ENCODE assay signal across 16 cellular contexts in genomic region chr22:27195516-27195915, GRCh38.
DNase-seq lines count a peak whose midpoint lies in the region; ATAC-seq and TF ChIP-seq lines count a peak whose summit lies in the region.
"Had no signal": no experiment of that assay in that cellular context is flagged by ENCODE, and none has a peak within 500 bp of the region (broad histone marks: within the 10 kb centered on the region; RNA-seq: fewer than 3 reads in every experiment).

No MANE protein-coding gene starts in this region.

- TF ChIP-seq EP300 in stomach (IDR thresholded peaks at IDR 0.05) = no peak

- H3K27ac ChIP-seq in stomach (peak overlapping the region in 4 of 5 donors; percentile 37 to 76 (median 71)), spleen (no peak overlapping the region)
- H3K27ac ChIP-seq: 22Rv1 had no signal

- H3K4me3 ChIP-seq in mucosa of descending colon (no peak overlapping the region), stomach (no peak overlapping the region), spleen (no peak overlapping the region)
- H3K4me3 ChIP-seq: HAP-1 had no signal

- H3K27me3 ChIP-seq in stomach (peaks cover 0 to 3% (median 0%) of the 10 kb centered on the region in 3 donors), spleen (replicated peaks in 1 of 7) (peaks cover 0 to 15% (median 0%) of the 10 kb centered on the region in 7 donors)

- H3K9me3 ChIP-seq in mucosa of descending colon (no peaks in the 10 kb centered on the region), stomach (peaks cover 0 to 7% (median 2%) of the 10 kb centered on the region in 4 donors), spleen (peaks cover 0 to 20% (median 11%) of the 10 kb centered on the region in 8 donors)

- TF ChIP-seq CTCF in mucosa of descending colon (IDR thresholded peaks at IDR 0.05) (no peak), stomach (IDR thresholded peaks at IDR 0.05) (no peak), spleen (IDR thresholded peaks at IDR 0.05 in 8 of 11, conservative IDR thresholded peaks at IDR 0.05 in 3 of 11) (no peak)

- no peaks in the 10 kb centered on the region for H3K4me1 ChIP-seq in mucosa of descending colon (ENCODE audit: low read depth)
- peaks cover 0 to 15% (median 5%) of the 10 kb centered on the region in 4 donors for H3K4me1 ChIP-seq in stomach
- no peaks in the 10 kb centered on the region for H3K4me1 ChIP-seq in spleen

- DNase-seq in Right ventricle myocardium inferior (ENCODE audit: missing footprints) (no peak), cardiac septum (ENCODE audit: low spot score) (no peak), mucosa of descending colon (no peak), stomach (no peak), CD1c-positive myeloid dendritic cell (ENCODE audit: extremely low spot score) (no peak), spleen (no peak), dedifferentiated amniotic fluid mesenchymal stem cell (ENCODE audit: extremely low spot score) (no peak)
- no peak for DNase-seq in activated effector memory CD4-positive, alpha-beta T cell treated with anti-CD3 and anti-CD28 coated beads, Interleukin-2, amount 50 U/mL, for 16 hours
- DNase-seq: CD4-positive, CD25-positive, alpha-beta regulatory T cell; GF-D8; NCI-H1417; NCI-H187; NCI-H2227 treated with DMSO at 0.1 percent for 48 hours; RPMI8226 had no signal

- peak; percentile 53 for ATAC-seq in Right ventricle myocardium inferior
- ATAC-seq in mucosa of descending colon = peak; percentile 11

- TF ChIP-seq POLR2A in stomach (IDR thresholded peaks at IDR 0.05) (no peak), spleen (IDR thresholded peaks at IDR 0.05) (no peak)

- no peaks in the 10 kb centered on the region for H3K36me3 ChIP-seq in mucosa of descending colon (ENCODE audit: low read depth)
- H3K36me3 ChIP-seq in stomach = no peaks in the 10 kb centered on the region
- no peaks in the 10 kb centered on the region for H3K36me3 ChIP-seq in spleen
- H3K36me3 ChIP-seq: HAP-1 had no signal

- 79 to 86% (median 82%) methylated on average over 5 of the region's 5 CpGs for WGBS in stomach, 5 donors
- WGBS in spleen, 5 donors = 85 to 94% (median 90%) methylated on average over 5 of the region's 5 CpGs

- intact Hi-C loops in Right ventricle myocardium inferior (cut with DNase I) = no loop called here
- intact Hi-C loops in cardiac septum (cut with DNase I) = no loop called here
- intact Hi-C loops in mucosa of descending colon (cut with DNase I, micrococcal nuclease) = no loop called here
- intact Hi-C loops in stomach (cut with DNase I; ENCODE audit: low total_unique reads) = no loop called here
- intact Hi-C loops in spleen (cut with DNase I; ENCODE audit: low total_unique reads) = no loop called here

Comparison
In these comparisons a context has a peak if more than half of its experiments do, and no peak if none do; other contexts are left out.
1. H3K27ac ChIP-seq: peak in stomach (4 of 5); none in spleen (0 of 8).